Comparison of ENCODE assay signal across 22 cellular contexts in genomic region chr10:14353291-14353913, GRCh38. TPM values are rescaled to one million over a fixed set of nuclear protein-coding genes. Genes with fewer than 3 reads are reported as not detected.
DNase-seq lines count a peak whose midpoint lies in the region; ATAC-seq and TF ChIP-seq lines count a peak whose summit lies in the region.
"Had no signal": no experiment of that assay in that cellular context is flagged by ENCODE, and none has a peak within 500 bp of the region (broad histone marks: within the 10 kb centered on the region; RNA-seq: fewer than 3 reads in every experiment).

No MANE protein-coding gene starts in this region.

- H3K27me3 ChIP-seq in H7 (ENCODE audit: control insufficient read depth, insufficient read depth, low read length): no peaks in the 10 kb centered on the region
- H3K27me3 ChIP-seq in body of pancreas: no peaks in the 10 kb centered on the region
- H3K27me3 ChIP-seq in neural progenitor cell: no peaks in the 10 kb centered on the region

- H3K27ac ChIP-seq in body of pancreas (no peak overlapping the region), neural progenitor cell (no peak overlapping the region)
- H3K27ac ChIP-seq: 22Rv1, C4-2B, GM23248, HL-60, RWPE1 had no signal

- H3K9me3 ChIP-seq in body of pancreas (no peaks in the 10 kb centered on the region), neural progenitor cell (ENCODE audit: low read depth) (no peaks in the 10 kb centered on the region)

- peak; percentile 24 for DNase-seq in DMS53 (lab: John Stamatoyannopoulos, UW)
- no peak for DNase-seq in DMS53 treated with DMSO at 0.1 percent for 48 hours (lab: John Stamatoyannopoulos, UW; ENCODE audit: unreplicated experiment)
- peak; percentile 29 for DNase-seq in H7
- peak; percentile 22 to 54 (median 34) for DNase-seq in body of pancreas
- no peak for DNase-seq in neural progenitor cell (ENCODE audit: low spot score)
- no peak for DNase-seq in activated naive CD8-positive, alpha-beta T cell treated with anti-CD3 and anti-CD28 coated beads, Interleukin-2, amount 50 U/mL, for 24 hours
- DNase-seq in activated CD4-positive, alpha-beta T cell treated with anti-CD3 and anti-CD28 coated beads, Interleukin-2, amount 50 U/mL, for 4 hours: no peak
- DNase-seq: CD8-positive, alpha-beta T cell; DMS 273 treated with DMSO at 0.1 percent for 48 hours; GM23248; HCEC 1CT; NCI-H1048; NCI-H187 treated with DMSO at 0.1 percent for 48 hours; NCI-H2171 treated with DMSO at 0.1 percent for 48 hours; SHP77 treated with DMSO at 0.1 percent for 48 hours had no signal

- no peaks in the 10 kb centered on the region for H3K79me2 ChIP-seq in neural progenitor cell (ENCODE audit: low read depth)

- TF ChIP-seq POLR2A in body of pancreas (IDR thresholded peaks at IDR 0.05): no peak

- intact Hi-C loops in body of pancreas (cut with DNase I): no loop called here

- H3K27me3 Mint-ChIP-seq in neural progenitor cell (ENCODE audit: insufficient read depth, low read depth): peaks cover 6% of the 10 kb centered on the region
- H3K27me3 Mint-ChIP-seq in activated naive CD8-positive, alpha-beta T cell treated with anti-CD3 and anti-CD28 coated beads, Interleukin-2, amount 50 U/mL, for 24 hours: peaks cover 2% of the 10 kb centered on the region

- ATAC-seq in body of pancreas (peak; percentile 72), HG02870 (IDR thresholded peaks at IDR 0.05; ENCODE audit: unreplicated experiment) (no peak)
- no peak for ATAC-seq in activated naive CD8-positive, alpha-beta T cell treated with anti-CD3 and anti-CD28 coated beads, Interleukin-2, amount 50 U/mL, for 24 hours
- ATAC-seq: CD8-positive, alpha-beta T cell; Panc1 had no signal

- no peaks in the 10 kb centered on the region for H3K36me3 Mint-ChIP-seq in neural progenitor cell
- H3K36me3 Mint-ChIP-seq in activated naive CD8-positive, alpha-beta T cell treated with anti-CD3 and anti-CD28 coated beads, Interleukin-2, amount 50 U/mL, for 24 hours (ENCODE audit: low read depth): no peaks in the 10 kb centered on the region
- H3K36me3 Mint-ChIP-seq: CD8-positive, alpha-beta T cell had no signal

- H3K36me3 ChIP-seq in H7 (replicated peaks; ENCODE audit: control insufficient read depth, insufficient read depth, low read length): no peaks in the 10 kb centered on the region
- no peaks in the 10 kb centered on the region for H3K36me3 ChIP-seq in body of pancreas (replicated peaks in 1 of 2; ENCODE audit: insufficient read depth in 1 of 2, low read depth in 2 of 2)
- no peaks in the 10 kb centered on the region for H3K36me3 ChIP-seq in neural progenitor cell

- WGBS in body of pancreas, 2 donors: 83 to 84% methylated on average over 1 of the region's 1 CpG

- H3K9me3 Mint-ChIP-seq in neural progenitor cell: no peaks in the 10 kb centered on the region
- no peaks in the 10 kb centered on the region for H3K9me3 Mint-ChIP-seq in activated naive CD8-positive, alpha-beta T cell treated with anti-CD3 and anti-CD28 coated beads, Interleukin-2, amount 50 U/mL, for 24 hours
- H3K9me3 Mint-ChIP-seq: CD8-positive, alpha-beta T cell had no signal

- no peaks in the 10 kb centered on the region for H4K20me1 ChIP-seq in neural progenitor cell (ENCODE audit: low read depth)

- TF ChIP-seq CTCF in body of pancreas (IDR thresholded peaks at IDR 0.05) (no peak), neural progenitor cell (IDR thresholded peaks at IDR 0.05) (no peak)

- H3F3A ChIP-seq in neural progenitor cell (ENCODE audit: low read depth): no peaks in the 10 kb centered on the region

- no peak overlapping the region for H3K4me3 Mint-ChIP-seq in neural progenitor cell
- H3K4me3 Mint-ChIP-seq in activated naive CD8-positive, alpha-beta T cell treated with anti-CD3 and anti-CD28 coated beads, Interleukin-2, amount 50 U/mL, for 24 hours: no peak overlapping the region
- H3K4me3 Mint-ChIP-seq: B cell; CD8-positive, alpha-beta T cell had no signal

- peak overlapping the region; percentile 10 for H2AFZ ChIP-seq in neural progenitor cell (replicated peaks)
- H2AFZ ChIP-seq: GM23248 had no signal

- H3K4me1 Mint-ChIP-seq in neural progenitor cell: peaks cover 15% of the 10 kb centered on the region
- no peaks in the 10 kb centered on the region for H3K4me1 Mint-ChIP-seq in activated naive CD8-positive, alpha-beta T cell treated with anti-CD3 and anti-CD28 coated beads, Interleukin-2, amount 50 U/mL, for 24 hours
- H3K4me1 Mint-ChIP-seq: B cell had no signal

- H3K27ac Mint-ChIP-seq in neural progenitor cell: no peak overlapping the region
- no peak overlapping the region for H3K27ac Mint-ChIP-seq in activated naive CD8-positive, alpha-beta T cell treated with anti-CD3 and anti-CD28 coated beads, Interleukin-2, amount 50 U/mL, for 24 hours
- H3K27ac Mint-ChIP-seq: B cell; CD8-positive, alpha-beta T cell had no signal

- peaks cover 6% of the 10 kb centered on the region for H3K4me1 ChIP-seq in body of pancreas
- H3K4me1 ChIP-seq in neural progenitor cell: no peaks in the 10 kb centered on the region

- no peak overlapping the region for H3K4me3 ChIP-seq in H7 (ENCODE audit: insufficient read depth, low read depth, low read length)
- no peak overlapping the region for H3K4me3 ChIP-seq in body of pancreas
- H3K4me3 ChIP-seq in neural progenitor cell: no peak overlapping the region
- H3K4me3 ChIP-seq: GM23248 had no signal

- H3K9ac ChIP-seq in neural progenitor cell: no peak overlapping the region
- H3K9ac ChIP-seq: GM23248 had no signal

- H3K4me2 ChIP-seq in neural progenitor cell: no peak overlapping the region

RNA-seq across cellular contexts. Expression of gene FRMD4A, which starts 22.7 kb away (rescaled TPM):
- total RNA-seq in H7 (2014; rRNA removed; shearing (Covaris generic)): 10.8 TPM in 2 replicates
- 10 to 100 TPM; 18.9 to 46.1 TPM for total RNA-seq in body of pancreas
- 20.2 and 22.6 TPM in 2 replicates for total RNA-seq in neural progenitor cell (ENCODE audit: low replicate concordance)

Comparison
In these comparisons a context has a peak if more than half of its experiments do, and no peak if none do; other contexts are left out.
1. DNase-seq: peak in DMS53 (single experiment), H7 (single experiment) and body of pancreas (4 of 4); none in DMS53 treated with DMSO at 0.1 percent for 48 hours (single experiment), neural progenitor cell (single experiment), activated naive CD8-positive, alpha-beta T cell treated with anti-CD3 and anti-CD28 coated beads, Interleukin-2, amount 50 U/mL, for 24 hours (single experiment) and activated CD4-positive, alpha-beta T cell treated with anti-CD3 and anti-CD28 coated beads, Interleukin-2, amount 50 U/mL, for 4 hours (0 of 2).